Comparison of ENCODE assay signal across 17 cellular contexts in the genomic region with DNA sequence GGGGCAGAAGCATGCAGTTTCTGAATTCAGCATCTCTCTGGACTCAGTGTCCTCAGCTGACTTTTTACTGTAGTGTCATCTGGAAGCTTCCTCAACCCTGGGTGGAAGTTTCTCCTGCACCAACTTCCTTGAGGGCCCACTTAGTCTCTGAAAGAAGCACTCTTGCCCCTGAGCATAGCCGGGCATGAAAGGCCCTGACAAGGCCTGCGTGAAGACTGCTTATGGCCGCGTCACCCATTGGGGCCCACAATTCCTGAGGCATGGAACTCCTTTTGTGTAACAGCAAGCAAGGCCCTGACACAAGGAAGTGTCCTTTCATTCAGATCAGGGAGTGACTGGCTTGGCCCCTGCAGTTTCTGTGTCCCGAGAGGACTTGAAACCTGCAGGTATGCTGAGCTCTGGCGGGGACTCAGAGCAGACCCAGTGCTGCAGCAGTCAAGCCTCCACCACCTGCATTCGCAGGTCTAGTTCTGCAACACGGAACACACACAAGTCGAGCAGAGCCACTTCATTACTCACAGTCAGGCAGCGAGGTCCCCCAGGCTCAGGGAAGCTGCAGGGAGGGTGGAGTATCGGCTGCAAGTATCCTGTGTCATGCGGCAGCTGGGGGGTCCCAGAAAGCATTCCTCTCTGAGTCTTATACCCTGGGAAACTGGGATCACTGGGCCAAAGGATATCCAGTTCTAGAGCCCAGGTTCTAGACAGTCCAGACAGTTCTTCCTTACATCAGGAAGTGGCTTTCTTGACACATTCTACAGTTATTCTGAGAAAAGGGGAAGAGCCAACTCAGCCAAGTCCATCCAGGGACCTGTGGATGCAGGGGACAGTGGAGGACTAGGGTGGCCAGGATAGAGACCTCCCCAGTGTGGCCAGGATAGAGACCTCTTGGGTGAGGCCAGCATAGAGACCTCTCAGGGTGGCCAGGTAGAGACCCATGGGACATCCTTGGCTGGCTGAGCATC. TPM values are rescaled to one million over a fixed set of nuclear protein-coding genes. Genes with fewer than 3 reads are reported as not detected.
DNase-seq lines count a peak whose midpoint lies in the region; ATAC-seq, FAIRE-seq and TF ChIP-seq lines count a peak whose summit lies in the region.
"Had no signal": no experiment of that assay in that cellular context is flagged by ENCODE, and none has a peak within 500 bp of the region (broad histone marks: within the 10 kb centered on the region; RNA-seq: fewer than 3 reads in every experiment).

No MANE protein-coding gene starts in this region.

- intact Hi-C loops in K562 (cut with micrococcal nuclease) = no loop called here

- TF ChIP-seq CTCF in K562 (IDR thresholded peaks at IDR 0.05 in 2 of 3, conservative IDR thresholded peaks at IDR 0.05 in 1 of 3; ENCODE audit: insufficient read depth in 2 of 3, low read depth in 1 of 3, low read length in 3 of 3) = no peak

- TF ChIP-seq EP300 in K562 (IDR thresholded peaks at IDR 0.05; ENCODE audit: low read length) = no peak

- H3K27me3 ChIP-seq in K562 (ENCODE audit: control insufficient read depth in 2 of 2, insufficient read depth in 2 of 2, low read length in 2 of 2) (peaks cover 0 to 50% of the 10 kb centered on the region in 2 experiments; a peak in 3 of 5 replicates), HAP-1 (ENCODE audit: low read depth) (no peaks in the 10 kb centered on the region)
- H3K27me3 ChIP-seq: adrenal gland, left lung, MG63, right atrium auricular region had no signal

- in situ Hi-C loops in K562 (cut with MboI) = no loop called here
- in situ Hi-C loops in HAP-1 (cut with MboI; ENCODE audit: low sequenced_read_pairs) = no loop called here

- no peak overlapping the region for H3K9ac ChIP-seq in K562 (ENCODE audit: insufficient read depth in 1 of 2, low read depth in 2 of 2, low read length in 2 of 2)

- no peak for TF ChIP-seq POLR2A in K562 (conservative IDR thresholded peaks at IDR 0.05)

- no peak for DNase-seq in K562 (ENCODE audit: extremely low read depth in 1 of 4, low spot score in 3 of 4)
- no peak for DNase-seq in HAP-1 (ENCODE audit: low spot score in 2 of 2)
- no peak for DNase-seq in hippocampal formation (lab: John Stamatoyannopoulos, UW)
- no peak for DNase-seq in substantia nigra (lab: John Stamatoyannopoulos, UW)
- no peak for DNase-seq in DMS79 (lab: John Stamatoyannopoulos, UW)
- DNase-seq: adrenal gland; head of caudate nucleus; left lung; MG63; naive thymus-derived CD4-positive, alpha-beta T cell; stimulated activated CD4-positive, alpha-beta T cell treated with anti-CD3 and anti-CD28 coated beads, Interleukin-4, amount 100 ng/mL, for 4 hours; stimulated activated naive B cell treated with anti-CD40 and anti-IgM and Interleukin-4, amounts not matched to agents 10 μg/mL and 1 μg/mL and 100 μg/mL, for 72 hours had no signal

- H3K4me1 ChIP-seq in K562 (replicated peaks in 1 of 2; ENCODE audit: control insufficient read depth in 2 of 2, insufficient read depth in 2 of 2, low read length in 2 of 2) (no peaks in the 10 kb centered on the region; a peak in 1 of 5 replicates), HAP-1 (no peaks in the 10 kb centered on the region)
- H3K4me1 ChIP-seq: adrenal gland, left lung, right atrium auricular region had no signal

- H3K36me3 ChIP-seq in K562 (ENCODE audit: control insufficient read depth, insufficient read depth, low read length) (no peaks in the 10 kb centered on the region), HAP-1 (replicated peaks) (no peaks in the 10 kb centered on the region)
- H3K36me3 ChIP-seq: adrenal gland, MG63 had no signal

- no peak overlapping the region for H2AFZ ChIP-seq in K562 (ENCODE audit: low read depth, low read length)

- POLR2A ChIA-PET in K562 (lab: Yijun Ruan, JAX) = no interaction called here

- no peak for TF ChIP-seq RAD21 in K562 (CRISPR knock-in tag; conservative IDR thresholded peaks at IDR 0.05 in 1 of 2, IDR thresholded peaks at IDR 0.05 in 1 of 2)

- H3K27ac ChIP-seq in K562 (ENCODE audit: extremely low read depth, low read depth, low read length) (no peak overlapping the region), substantia nigra (ENCODE audit: low read depth, low read length, poor library complexity, severe bottlenecking) (no peak overlapping the region)
- H3K27ac ChIP-seq: left lung, right atrium auricular region had no signal

- no peak overlapping the region for H3K4me2 ChIP-seq in K562 (ENCODE audit: insufficient read depth, low read length)

- H3K9me1 ChIP-seq in K562 (ENCODE audit: control insufficient read depth, insufficient read depth, low read length) = no peaks in the 10 kb centered on the region

- WGBS in K562 (ENCODE audit: insufficient coverage, low coverage, missing lambda C conversion rate) = 4% methylated on average over 10 of the region's 12 CpGs

- no peaks in the 10 kb centered on the region for H3K9me3 ChIP-seq in K562 (replicated peaks; ENCODE audit: control insufficient read depth, insufficient read depth, low read depth, low read length)
- H3K9me3 ChIP-seq in HAP-1 = no peaks in the 10 kb centered on the region
- H3K9me3 ChIP-seq: adrenal gland, left lung, MG63, right atrium auricular region had no signal

- CTCF ChIA-PET in K562 (lab: Yijun Ruan, JAX; ENCODE audit: low intra/inter-chr PET ratio) = no interaction called here

- H4K20me1 ChIP-seq in K562 (replicated peaks; ENCODE audit: control insufficient read depth, insufficient read depth, low read length) = no peaks in the 10 kb centered on the region

- H3K79me2 ChIP-seq in K562 (ENCODE audit: control insufficient read depth, insufficient read depth, low read length) = no peaks in the 10 kb centered on the region

- no TSS peak for BruUV-seq in K562 (replicated peaks; lab: Mats Ljungman, UMichigan)

- FAIRE-seq in K562 (lab: Jason Lieb, UNC) = no peak

- ATAC-seq in GM18498 (IDR thresholded peaks at IDR 0.05; ENCODE audit: unreplicated experiment) (peak; percentile 50), GM21390 (IDR thresholded peaks at IDR 0.05; ENCODE audit: unreplicated experiment) (peak; percentile 54), HG03064 (IDR thresholded peaks at IDR 0.05; ENCODE audit: low read depth, unreplicated experiment) (peak; percentile 66), K562 (no peak)

- H3K4me3 ChIP-seq in K562 (no peak overlapping the region), HAP-1 (no peak overlapping the region)
- H3K4me3 ChIP-seq: adrenal gland, left lung, MG63, right atrium auricular region had no signal

RNA-seq across cellular contexts. Expression of gene PRLH, which starts 35.6 kb away (rescaled TPM):
- not detected in 2 replicates for total RNA-seq in K562 (2011; cell fraction: chromatin; rRNA removed; ENCODE audit: low replicate concordance)
- not detected in 2 replicates for total RNA-seq in K562 (2011; cell fraction: nucleolus; rRNA removed)
- not detected in 2 replicates for total RNA-seq in K562 (2011; cell fraction: nucleoplasm; rRNA removed)
- total RNA-seq in K562 (2014; rRNA removed) = not detected in 2 replicates
- not detected in 2 replicates for total RNA-seq in K562 (2014; rRNA removed; fragmentation: Illumina TruSeq; extraction: Trizol)
- total RNA-seq in K562 (2015; rRNA removed; fragmentation: Illumina TruSeq; extraction: Trizol) = not detected in 2 replicates
- total RNA-seq in K562 (2021) = not detected in 2 replicates
- not detected in 2 replicates for polyA plus RNA-seq in K562 (2011; rRNA removed)
- not detected in 2 replicates for polyA plus RNA-seq in K562 (2011; cell fraction: cytosol; rRNA removed)
- polyA plus RNA-seq in K562 (2011; cell fraction: nucleus; rRNA removed) = not detected in 2 replicates
- polyA plus RNA-seq in K562 (2012) = not detected in 2 replicates
- polyA plus RNA-seq in K562 (2014; fragmentation: Illumina TruSeq; extraction: Trizol) = not detected in 2 replicates
- polyA plus RNA-seq in K562 (2014; fragmentation: Nextera tagmentation; extraction: Ambion mirVana) = not detected
- not detected in 2 replicates for polyA plus RNA-seq in K562 (2014; rRNA removed)
- not detected in 2 replicates for polyA minus RNA-seq in K562 (2011; rRNA and poly(A)+ RNA removed)
- polyA minus RNA-seq in K562 (2011; cell fraction: cytosol; rRNA and poly(A)+ RNA removed) = not detected in 2 replicates
- not detected in 2 replicates for polyA minus RNA-seq in K562 (2011; cell fraction: nucleus; rRNA and poly(A)+ RNA removed)
- total RNA-seq: adrenal gland; epithelial cell of proximal tubule; left lung; naive thymus-derived CD4-positive, alpha-beta T cell; right atrium auricular region had no signal
- polyA plus RNA-seq: adrenal gland; naive thymus-derived CD4-positive, alpha-beta T cell had no signal

RNA-seq across cellular contexts. Expression of gene MLPH, which starts 43.7 kb away (rescaled TPM):
- total RNA-seq in K562 (2011; cell fraction: chromatin; rRNA removed; ENCODE audit: low replicate concordance) = not detected in 2 replicates
- total RNA-seq in K562 (2011; cell fraction: nucleolus; rRNA removed) = not detected in 2 replicates
- not detected in 2 replicates for total RNA-seq in K562 (2011; cell fraction: nucleoplasm; rRNA removed)
- total RNA-seq in K562 (2014; rRNA removed) (not detected in 2 replicates), K562 (2014; rRNA removed; fragmentation: Illumina TruSeq; extraction: Trizol) (not detected in 2 replicates), K562 (2015; rRNA removed; fragmentation: Illumina TruSeq; extraction: Trizol) (not detected in 2 replicates), K562 (2021) (0.22 and 0.65 TPM in 2 replicates)
- polyA plus RNA-seq in K562 (2011; rRNA removed) (not detected in 2 replicates), K562 (2014; fragmentation: Illumina TruSeq; extraction: Trizol) (not detected in 2 replicates), K562 (2014; fragmentation: Nextera tagmentation; extraction: Ambion mirVana) (not detected), K562 (2014; rRNA removed) (not detected in 2 replicates)
- polyA plus RNA-seq in K562 (2011; cell fraction: cytosol; rRNA removed) = not detected in 2 replicates
- 0.24 TPM in 1 of 2 replicates, not detected in the other for polyA plus RNA-seq in K562 (2011; cell fraction: nucleus; rRNA removed)
- 0.12 and 0.25 TPM in 2 replicates for polyA plus RNA-seq in K562 (2012)
- not detected in 2 replicates for polyA minus RNA-seq in K562 (2011; rRNA and poly(A)+ RNA removed)
- polyA minus RNA-seq in K562 (2011; cell fraction: cytosol; rRNA and poly(A)+ RNA removed) = not detected in 2 replicates
- polyA minus RNA-seq in K562 (2011; cell fraction: nucleus; rRNA and poly(A)+ RNA removed) = not detected in 2 replicates
- total RNA-seq: naive thymus-derived CD4-positive, alpha-beta T cell had no signal
- polyA plus RNA-seq: naive thymus-derived CD4-positive, alpha-beta T cell had no signal

RNA-seq across cellular contexts. Expression of gene RAB17, which starts 59.8 kb away (rescaled TPM):
- total RNA-seq in K562 (2011; cell fraction: chromatin; rRNA removed; ENCODE audit: low replicate concordance) = 0.09 TPM in 1 of 2 replicates, not detected in the other
- total RNA-seq in K562 (2011; cell fraction: nucleolus; rRNA removed) = not detected in 2 replicates
- total RNA-seq in K562 (2011; cell fraction: nucleoplasm; rRNA removed) = not detected in 2 replicates
- not detected in 2 replicates for total RNA-seq in K562 (2014; rRNA removed)
- not detected in 2 replicates for total RNA-seq in K562 (2014; rRNA removed; fragmentation: Illumina TruSeq; extraction: Trizol)
- total RNA-seq in K562 (2015; rRNA removed; fragmentation: Illumina TruSeq; extraction: Trizol) = not detected in 2 replicates
- 0.13 and 0.16 TPM in 2 replicates for total RNA-seq in K562 (2021)
- not detected in 2 replicates for polyA plus RNA-seq in K562 (2011; rRNA removed)
- polyA plus RNA-seq in K562 (2011; cell fraction: cytosol; rRNA removed) = not detected in 2 replicates
- polyA plus RNA-seq in K562 (2011; cell fraction: nucleus; rRNA removed) = not detected in 2 replicates
- polyA plus RNA-seq in K562 (2012) = not detected in 2 replicates
- not detected in 2 replicates for polyA plus RNA-seq in K562 (2014; fragmentation: Illumina TruSeq; extraction: Trizol)
- not detected for polyA plus RNA-seq in K562 (2014; fragmentation: Nextera tagmentation; extraction: Ambion mirVana)
- not detected in 2 replicates for polyA plus RNA-seq in K562 (2014; rRNA removed)
- polyA minus RNA-seq in K562 (2011; rRNA and poly(A)+ RNA removed) = not detected in 2 replicates
- polyA minus RNA-seq in K562 (2011; cell fraction: cytosol; rRNA and poly(A)+ RNA removed) = not detected in 2 replicates
- not detected in 2 replicates for polyA minus RNA-seq in K562 (2011; cell fraction: nucleus; rRNA and poly(A)+ RNA removed)
- total RNA-seq: naive thymus-derived CD4-positive, alpha-beta T cell had no signal
- polyA plus RNA-seq: naive thymus-derived CD4-positive, alpha-beta T cell had no signal
